In the genomic region with DNA sequence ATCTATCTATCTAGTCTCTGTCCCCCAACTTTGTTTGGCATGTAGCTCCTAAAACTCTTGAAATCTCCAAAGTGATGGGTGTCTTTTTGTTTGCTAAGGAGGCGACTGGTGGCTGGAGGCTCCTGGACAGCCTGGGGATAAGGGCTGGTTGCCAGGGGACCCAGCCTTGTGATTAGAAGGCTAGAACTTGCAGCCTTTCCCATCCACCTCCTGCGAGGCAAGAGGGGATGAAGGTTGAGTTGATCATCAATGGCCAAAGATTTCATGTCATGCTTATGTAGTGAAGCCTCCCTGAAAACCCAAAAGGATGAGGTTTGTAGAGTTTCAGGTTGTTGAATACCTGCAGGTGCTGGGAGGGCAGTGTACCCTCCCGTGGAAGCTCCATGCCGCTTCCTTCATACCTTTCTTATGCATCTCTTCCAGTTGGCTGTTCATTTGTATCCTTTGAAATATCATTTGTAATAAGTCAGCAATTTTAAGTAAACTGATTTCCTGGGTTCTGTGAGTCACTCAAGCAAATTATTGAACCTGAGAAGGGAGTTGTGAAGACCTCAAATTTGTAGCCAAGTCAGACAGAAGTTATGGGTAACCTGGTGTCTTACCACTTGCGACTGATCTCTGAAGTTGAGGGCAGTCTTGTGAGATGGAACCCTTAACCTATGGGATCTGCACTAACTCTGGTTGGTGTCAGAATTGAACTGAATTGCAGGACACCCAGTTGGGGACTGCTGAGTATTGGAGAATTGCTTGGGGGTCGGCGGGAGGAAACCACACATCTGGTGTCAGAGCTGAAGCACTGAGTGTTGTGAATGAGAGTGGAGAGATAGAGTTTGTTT, we compare ENCODE assay signal across 13 cellular contexts.
DNase-seq lines count a peak whose midpoint lies in the region; ATAC-seq and TF ChIP-seq lines count a peak whose summit lies in the region.
"Had no signal": no experiment of that assay in that cellular context is flagged by ENCODE, and none has a peak within 500 bp of the region (broad histone marks: within the 10 kb centered on the region; RNA-seq: fewer than 3 reads in every experiment).

No MANE protein-coding gene starts in this region.

- no TSS peak for BruUV-seq in A673 (replicated peaks; lab: Mats Ljungman, UMichigan)

- peak overlapping the region; percentile 86 for H3K4me2 ChIP-seq in Loucy (ENCODE audit: low read depth, low read length, poor library complexity, severe bottlenecking)
- no peak overlapping the region for H3K4me2 ChIP-seq in neural progenitor cell

- POLR2A ChIA-PET in A673 (lab: Charles Lee; ENCODE audit: low non-redundant PET) = no interaction called here

- TF ChIP-seq CTCF in Loucy (conservative IDR thresholded peaks at IDR 0.05; ENCODE audit: low read length) = no peak
- no peak for TF ChIP-seq CTCF in neural progenitor cell (IDR thresholded peaks at IDR 0.05)
- TF ChIP-seq CTCF in A673 (conservative IDR thresholded peaks at IDR 0.05; ENCODE audit: low read depth, low read length) = no peak

- no peaks in the 10 kb centered on the region for H3K27me3 Mint-ChIP-seq in CD4-positive, CD25-positive, alpha-beta regulatory T cell
- no peaks in the 10 kb centered on the region for H3K27me3 Mint-ChIP-seq in activated naive CD8-positive, alpha-beta T cell treated with anti-CD3 and anti-CD28 coated beads, Interleukin-2, amount 50 U/mL, for 24 hours
- peaks cover 4% of the 10 kb centered on the region for H3K27me3 Mint-ChIP-seq in neural progenitor cell (ENCODE audit: insufficient read depth, low read depth)

- no peaks in the 10 kb centered on the region for H3K9me3 ChIP-seq in CD4-positive, CD25-positive, alpha-beta regulatory T cell (ENCODE audit: control insufficient read depth in 2 of 2, low read length in 2 of 2)
- H3K9me3 ChIP-seq in Loucy (ENCODE audit: insufficient read depth, low read depth, low read length) (no peaks in the 10 kb centered on the region), neural progenitor cell (ENCODE audit: low read depth) (no peaks in the 10 kb centered on the region), A673 (ENCODE audit: low read depth, low read length, poor library complexity, severe bottlenecking) (peaks cover 8% of the 10 kb centered on the region)
- H3K9me3 ChIP-seq: gastrocnemius medialis had no signal

- no peaks in the 10 kb centered on the region for H3K36me3 ChIP-seq in CD4-positive, CD25-positive, alpha-beta regulatory T cell (ENCODE audit: control insufficient read depth, insufficient read depth, low read length)
- H3K36me3 ChIP-seq in Loucy (ENCODE audit: insufficient read depth, low read length) (no peaks in the 10 kb centered on the region), neural progenitor cell (no peaks in the 10 kb centered on the region), A673 (ENCODE audit: insufficient read depth, low read length, poor library complexity, severe bottlenecking) (no peaks in the 10 kb centered on the region)
- H3K36me3 ChIP-seq: gastrocnemius medialis had no signal

- no peaks in the 10 kb centered on the region for H4K20me1 ChIP-seq in Loucy (ENCODE audit: insufficient read depth, low read length, poor library complexity, severe bottlenecking)
- no peaks in the 10 kb centered on the region for H4K20me1 ChIP-seq in neural progenitor cell (ENCODE audit: low read depth)

- peaks cover 40% of the 10 kb centered on the region for H3K4me1 ChIP-seq in CD4-positive, CD25-positive, alpha-beta regulatory T cell (ENCODE audit: control insufficient read depth, insufficient read depth, low read length, poor library complexity, severe bottlenecking)
- H3K4me1 ChIP-seq in Loucy (ENCODE audit: insufficient read depth, low read length, poor library complexity, severe bottlenecking) (peaks cover 64% of the 10 kb centered on the region), neural progenitor cell (no peaks in the 10 kb centered on the region), A673 (ENCODE audit: insufficient read depth, low read length, poor library complexity, severe bottlenecking) (no peaks in the 10 kb centered on the region)

- H3K4me3 ChIP-seq in CD4-positive, CD25-positive, alpha-beta regulatory T cell (ENCODE audit: low read depth, low read length) = peak overlapping the region; percentile 83
- peak overlapping the region; percentile 74 for H3K4me3 ChIP-seq in Loucy (ENCODE audit: low read length, poor library complexity, severe bottlenecking)
- H3K4me3 ChIP-seq in neural progenitor cell = no peak overlapping the region
- H3K4me3 ChIP-seq in A673 (ENCODE audit: low read depth, low read length, poor library complexity, severe bottlenecking) = no peak overlapping the region
- H3K4me3 ChIP-seq: gastrocnemius medialis had no signal

- H3K79me2 ChIP-seq in Loucy (ENCODE audit: insufficient read depth, low read length) (peaks cover 46% of the 10 kb centered on the region), neural progenitor cell (ENCODE audit: low read depth) (no peaks in the 10 kb centered on the region)

- H3F3A ChIP-seq in Loucy (ENCODE audit: low read depth) = peaks cover 6% of the 10 kb centered on the region; the same call in 1 of the 2 replicates
- no peaks in the 10 kb centered on the region for H3F3A ChIP-seq in neural progenitor cell (ENCODE audit: low read depth)

- no peaks in the 10 kb centered on the region for H3K27me3 ChIP-seq in CD4-positive, CD25-positive, alpha-beta regulatory T cell (ENCODE audit: control insufficient read depth, insufficient read depth, low read length)
- H3K27me3 ChIP-seq in Loucy (ENCODE audit: insufficient read depth, low read length, poor library complexity, severe bottlenecking) (no peaks in the 10 kb centered on the region), neural progenitor cell (no peaks in the 10 kb centered on the region), A673 (replicated peaks; ENCODE audit: insufficient read depth, low read depth, low read length, poor library complexity) (no peaks in the 10 kb centered on the region)
- H3K27me3 ChIP-seq: gastrocnemius medialis had no signal

- CTCF ChIA-PET in A673 (lab: Charles Lee) = no interaction called here

- H3K4me3 Mint-ChIP-seq in CD4-positive, CD25-positive, alpha-beta regulatory T cell = peak overlapping the region; percentile 16 to 79 (median 70)
- H3K4me3 Mint-ChIP-seq in activated naive CD8-positive, alpha-beta T cell treated with anti-CD3 and anti-CD28 coated beads, Interleukin-2, amount 50 U/mL, for 24 hours = peak overlapping the region; percentile 52
- H3K4me3 Mint-ChIP-seq in neural progenitor cell = peak overlapping the region; percentile 9

- H3K27ac Mint-ChIP-seq in CD4-positive, CD25-positive, alpha-beta regulatory T cell = peak overlapping the region; percentile 78 to 97 (median 84)
- peak overlapping the region; percentile 81 for H3K27ac Mint-ChIP-seq in activated naive CD8-positive, alpha-beta T cell treated with anti-CD3 and anti-CD28 coated beads, Interleukin-2, amount 50 U/mL, for 24 hours
- no peak overlapping the region for H3K27ac Mint-ChIP-seq in neural progenitor cell

- peak overlapping the region; percentile 66 for H3K27ac ChIP-seq in CD4-positive, CD25-positive, alpha-beta regulatory T cell (ENCODE audit: insufficient read depth, low read length, poor library complexity, severe bottlenecking)
- H3K27ac ChIP-seq in neural progenitor cell (no peak overlapping the region), A673 (ENCODE audit: low read depth, low read length, poor library complexity, severe bottlenecking) (no peak overlapping the region)

- intact Hi-C loops in A673 (cut with micrococcal nuclease; ENCODE audit: unreplicated experiment) = no loop called here

- DNase-seq in CD4-positive, CD25-positive, alpha-beta regulatory T cell = peak in 1 of 3 donors; percentile 31
- no peak for DNase-seq in activated naive CD8-positive, alpha-beta T cell treated with anti-CD3 and anti-CD28 coated beads, Interleukin-2, amount 50 U/mL, for 24 hours
- DNase-seq in neural progenitor cell (ENCODE audit: low spot score) (no peak), A673 (ENCODE audit: low spot score) (no peak), SKM-1 treated with dmso at 0.1 percent for 144 hours (lab: John Stamatoyannopoulos, UW; ENCODE audit: unreplicated experiment) (no peak)
- DNase-seq: gastrocnemius medialis; kidney glomerular epithelial cell; NCI-H524; stimulated activated CD4-positive, alpha-beta T cell treated with anti-CD3 and anti-CD28 coated beads, Interleukin-4, amount 100 ng/mL, for 1 hour; SW 1271 had no signal

- H3K9me3 Mint-ChIP-seq in CD4-positive, CD25-positive, alpha-beta regulatory T cell = no peaks in the 10 kb centered on the region
- no peaks in the 10 kb centered on the region for H3K9me3 Mint-ChIP-seq in activated naive CD8-positive, alpha-beta T cell treated with anti-CD3 and anti-CD28 coated beads, Interleukin-2, amount 50 U/mL, for 24 hours
- H3K9me3 Mint-ChIP-seq in neural progenitor cell = peaks cover 8% of the 10 kb centered on the region

- H2AFZ ChIP-seq in Loucy (ENCODE audit: low read length) (no peak overlapping the region), neural progenitor cell (replicated peaks) (no peak overlapping the region)

- peak overlapping the region; percentile 70 for H3K9ac ChIP-seq in Loucy (ENCODE audit: low read depth, low read length, poor library complexity, severe bottlenecking)
- no peak overlapping the region for H3K9ac ChIP-seq in neural progenitor cell

- no peaks in the 10 kb centered on the region for H3K9me2 ChIP-seq in Loucy (replicated peaks; ENCODE audit: low read depth, low read length)

- ATAC-seq in CD4-positive, CD25-positive, alpha-beta regulatory T cell (ENCODE audit: low read depth in 2 of 2) = no peak
- peak; percentile 72 for ATAC-seq in activated naive CD8-positive, alpha-beta T cell treated with anti-CD3 and anti-CD28 coated beads, Interleukin-2, amount 50 U/mL, for 24 hours
- ATAC-seq in GM19397 (IDR thresholded peaks at IDR 0.05; ENCODE audit: unreplicated experiment) = no peak
- no peak for ATAC-seq in HG02970 (IDR thresholded peaks at IDR 0.05; ENCODE audit: low FRiP score, unreplicated experiment)
- ATAC-seq: gastrocnemius medialis had no signal

- peaks cover 33 to 67% (median 44%) of the 10 kb centered on the region in 4 donors for H3K4me1 Mint-ChIP-seq in CD4-positive, CD25-positive, alpha-beta regulatory T cell
- peaks cover 48% of the 10 kb centered on the region for H3K4me1 Mint-ChIP-seq in activated naive CD8-positive, alpha-beta T cell treated with anti-CD3 and anti-CD28 coated beads, Interleukin-2, amount 50 U/mL, for 24 hours
- H3K4me1 Mint-ChIP-seq in neural progenitor cell = no peaks in the 10 kb centered on the region

- H3K36me3 Mint-ChIP-seq in CD4-positive, CD25-positive, alpha-beta regulatory T cell = no peaks in the 10 kb centered on the region
- H3K36me3 Mint-ChIP-seq in activated naive CD8-positive, alpha-beta T cell treated with anti-CD3 and anti-CD28 coated beads, Interleukin-2, amount 50 U/mL, for 24 hours (ENCODE audit: low read depth) = no peaks in the 10 kb centered on the region
- H3K36me3 Mint-ChIP-seq in neural progenitor cell = no peaks in the 10 kb centered on the region

Comparison
In these comparisons a context has a peak if more than half of its experiments do, and no peak if none do; other contexts are left out.
1. H3K4me3 ChIP-seq: peak in CD4-positive, CD25-positive, alpha-beta regulatory T cell (single experiment) and Loucy (single experiment); none in neural progenitor cell (single experiment) and A673 (single experiment).
2. H3K4me3 Mint-ChIP-seq: peak in every context shown above with its lines; median percentile 70 in CD4-positive, CD25-positive, alpha-beta regulatory T cell; 52 in activated naive CD8-positive, alpha-beta T cell treated with anti-CD3 and anti-CD28 coated beads, Interleukin-2, amount 50 U/mL, for 24 hours; 9 in neural progenitor cell.